9 cellular contexts compared by ENCODE assay signal in the genomic region with DNA sequence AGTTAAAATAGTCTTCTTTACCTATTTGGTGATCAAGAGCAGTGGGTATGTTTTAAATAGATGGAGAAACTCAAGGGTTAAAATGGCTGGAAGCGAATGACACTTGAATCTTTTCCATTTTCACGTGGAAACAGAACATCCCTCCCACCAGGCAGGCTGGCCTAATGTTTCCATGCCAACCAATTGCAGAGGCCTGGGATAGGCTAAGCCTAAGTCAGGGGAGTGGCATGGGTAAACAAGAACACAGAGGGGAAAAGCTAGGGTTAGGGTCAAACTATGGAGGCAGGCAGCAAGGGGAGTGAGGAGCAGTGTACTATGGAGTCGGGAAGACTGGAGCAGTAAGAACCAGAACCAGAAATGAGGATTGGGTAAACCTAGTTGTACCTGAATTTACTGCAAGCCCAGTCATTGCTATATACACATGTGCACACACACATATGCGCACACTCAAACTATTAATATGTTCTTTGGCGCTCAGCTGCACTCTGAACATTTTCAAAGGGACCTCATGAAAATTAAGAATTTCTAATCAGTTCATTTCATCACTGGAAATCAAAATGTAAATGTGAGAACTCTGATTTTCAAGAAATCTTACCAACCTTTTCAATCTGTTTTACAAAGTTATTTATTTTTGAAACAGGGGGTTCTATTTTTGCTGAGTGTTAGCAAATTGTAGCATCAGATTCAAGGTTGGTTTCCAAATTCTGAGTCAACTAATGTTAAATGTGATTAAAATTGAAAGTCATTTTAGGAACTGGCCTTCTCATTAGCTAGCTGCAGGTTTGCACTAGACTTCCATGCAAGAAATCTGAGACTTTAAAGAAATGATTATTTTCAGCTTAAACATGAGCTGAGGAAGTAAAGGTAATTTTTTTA.
DNase-seq lines count a peak whose midpoint lies in the region; ATAC-seq lines count a peak whose summit lies in the region.
"Had no signal": no experiment of that assay in that cellular context is flagged by ENCODE, and none has a peak within 500 bp of the region (broad histone marks: within the 10 kb centered on the region; RNA-seq: fewer than 3 reads in every experiment).

No MANE protein-coding gene starts in this region.

- no peak overlapping the region for H3K4me3 Mint-ChIP-seq in activated CD4-positive, alpha-beta memory T cell treated with anti-CD3 and anti-CD28 coated beads, Interleukin-2, amount 10 ng/mL, durations not matched to agents 7 days and 5 days
- H3K4me3 Mint-ChIP-seq: nephron had no signal

- CTCF ChIA-PET in activated CD4-positive, alpha-beta memory T cell treated with anti-CD3 and anti-CD28 coated beads, Interleukin-2, amount 10 ng/mL, durations not matched to agents 7 days and 5 days (lab: Charles Lee), result no interaction called here

- POLR2A ChIA-PET in activated CD4-positive, alpha-beta memory T cell treated with anti-CD3 and anti-CD28 coated beads, Interleukin-2, amount 10 ng/mL, durations not matched to agents 7 days and 5 days (lab: Charles Lee), result no interaction called here

- no peaks in the 10 kb centered on the region for H3K36me3 Mint-ChIP-seq in activated CD4-positive, alpha-beta memory T cell treated with anti-CD3 and anti-CD28 coated beads, Interleukin-2, amount 10 ng/mL, durations not matched to agents 7 days and 5 days (ENCODE audit: low read depth)

- peak; percentile 94 for ATAC-seq in GM18867 (IDR thresholded peaks at IDR 0.05; ENCODE audit: unreplicated experiment)
- peak; percentile 93 for ATAC-seq in GM21723 (IDR thresholded peaks at IDR 0.05; ENCODE audit: unreplicated experiment)
- ATAC-seq in HG03442 (IDR thresholded peaks at IDR 0.05; ENCODE audit: unreplicated experiment), result peak; percentile 88

- no peak overlapping the region for H3K27ac Mint-ChIP-seq in activated CD4-positive, alpha-beta memory T cell treated with anti-CD3 and anti-CD28 coated beads, Interleukin-2, amount 10 ng/mL, durations not matched to agents 7 days and 5 days
- H3K27ac Mint-ChIP-seq: nephron had no signal

- H3K4me1 Mint-ChIP-seq in activated CD4-positive, alpha-beta memory T cell treated with anti-CD3 and anti-CD28 coated beads, Interleukin-2, amount 10 ng/mL, durations not matched to agents 7 days and 5 days, result peaks cover 4% of the 10 kb centered on the region
- H3K4me1 Mint-ChIP-seq: nephron had no signal

- peaks cover 4% of the 10 kb centered on the region for H3K27me3 Mint-ChIP-seq in activated CD4-positive, alpha-beta memory T cell treated with anti-CD3 and anti-CD28 coated beads, Interleukin-2, amount 10 ng/mL, durations not matched to agents 7 days and 5 days

- DNase-seq in ecto neural progenitor cell (ENCODE audit: low spot score), result peak; percentile 61
- no peak for DNase-seq in activated CD4-positive, alpha-beta memory T cell treated with anti-CD3 and anti-CD28 coated beads, Interleukin-2, amount 10 ng/mL, durations not matched to agents 7 days and 5 days
- no peak for DNase-seq in activated CD8-positive, alpha-beta memory T cell treated with anti-CD3 and anti-CD28 coated beads, Interleukin-2, amount 50 U/mL, for 4 hours
- no peak for DNase-seq in stimulated activated CD4-positive, alpha-beta T cell treated with anti-CD3 and anti-CD28 coated beads, Interleukin-2, amount 100 ng/mL, for 24 hours
- no peak for DNase-seq in hippocampal formation (lab: John Stamatoyannopoulos, UW)

- H3K9me3 Mint-ChIP-seq in activated CD4-positive, alpha-beta memory T cell treated with anti-CD3 and anti-CD28 coated beads, Interleukin-2, amount 10 ng/mL, durations not matched to agents 7 days and 5 days, result no peaks in the 10 kb centered on the region
- H3K9me3 Mint-ChIP-seq: nephron had no signal
